ENCODE assay signal across 8 cellular contexts in the genomic region with DNA sequence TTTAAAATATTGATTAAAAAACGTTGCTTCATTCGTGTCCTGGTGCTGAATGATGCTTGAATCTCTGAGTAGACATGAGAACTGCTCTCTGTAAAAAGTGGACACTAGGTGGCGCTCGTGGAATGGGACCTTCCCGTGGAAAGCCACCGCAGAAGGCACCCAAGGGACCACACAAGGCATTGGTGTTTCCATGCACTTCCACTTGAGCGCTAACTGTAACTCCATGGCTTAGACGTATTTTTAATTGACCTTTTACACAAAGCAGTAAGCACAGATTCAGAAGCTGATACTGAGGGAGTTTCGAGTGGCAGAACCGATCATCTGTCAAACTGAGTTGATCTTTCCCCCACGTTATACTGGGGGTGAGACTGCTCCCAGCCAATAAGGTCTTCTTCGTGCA.
A peak's percentile ranks its signal among the peaks of the same experiment; 100 is the strongest.
DNase-seq lines count a peak whose midpoint lies in the region; ATAC-seq and TF ChIP-seq lines count a peak whose summit lies in the region.

No MANE protein-coding gene starts in this region.

- H3K27ac Mint-ChIP-seq in activated CD4-positive, alpha-beta T cell treated with anti-CD3 and anti-CD28 coated beads, Interleukin-2, amount 10 ng/mL, durations not matched to agents 24 days and 14 days = peak overlapping the region; percentile 39

- no peak overlapping the region for H3K4me3 Mint-ChIP-seq in activated CD4-positive, alpha-beta T cell treated with anti-CD3 and anti-CD28 coated beads, Interleukin-2, amount 10 ng/mL, durations not matched to agents 24 days and 14 days

- intact Hi-C loops in activated CD4-positive, alpha-beta T cell treated with anti-CD3 and anti-CD28 coated beads, Interleukin-2, amount 10 ng/mL, durations not matched to agents 24 days and 14 days (cut with micrococcal nuclease) = loop anchor here (1.0 to 10.0 kb wide), 2 partner anchors 132 to 381 kb away; a partner anchor contains a TSS
- intact Hi-C loops in colonic mucosa (cut with DNase I) (loop anchor here (5.0 kb wide), 1 partner anchor 159 kb away; no protein-coding TSS in a partner anchor), lower lobe of right lung (cut with DNase I) (no loop called here)

- H3K9me3 Mint-ChIP-seq in activated CD4-positive, alpha-beta T cell treated with anti-CD3 and anti-CD28 coated beads, Interleukin-2, amount 10 ng/mL, durations not matched to agents 24 days and 14 days = no peaks in the 10 kb centered on the region

- no peak overlapping the region for H3K27ac ChIP-seq in colonic mucosa
- no peak overlapping the region for H3K27ac ChIP-seq in lower lobe of right lung

- no peaks in the 10 kb centered on the region for H3K27me3 Mint-ChIP-seq in activated CD4-positive, alpha-beta T cell treated with anti-CD3 and anti-CD28 coated beads, Interleukin-2, amount 10 ng/mL, durations not matched to agents 24 days and 14 days

- H3K4me1 ChIP-seq in colonic mucosa (no peaks in the 10 kb centered on the region), lower lobe of right lung (peaks cover 5% of the 10 kb centered on the region)

- ATAC-seq in GM18867 (IDR thresholded peaks at IDR 0.05; ENCODE audit: unreplicated experiment) (peak; percentile 66), HG03280 (IDR thresholded peaks at IDR 0.05; ENCODE audit: unreplicated experiment) (peak; percentile 72), lower lobe of right lung (peak; percentile 84 to 87)

- H3K36me3 ChIP-seq in colonic mucosa = no peaks in the 10 kb centered on the region
- H3K36me3 ChIP-seq in lower lobe of right lung = peaks cover 30% of the 10 kb centered on the region

- TF ChIP-seq CTCF in colonic mucosa (IDR thresholded peaks at IDR 0.05) (peak; percentile 86), lower lobe of right lung (IDR thresholded peaks at IDR 0.05) (peak; percentile 85)

- no peak overlapping the region for H3K9ac ChIP-seq in colonic mucosa (ENCODE audit: low read depth in 2 of 2, low read length in 2 of 2)

- peak; percentile 76 for DNase-seq in AG08396 (ENCODE audit: low spot score)
- DNase-seq in NCI-H526 (lab: John Stamatoyannopoulos, UW) = peak; percentile 48 to 92
- DNase-seq in activated CD4-positive, alpha-beta T cell treated with anti-CD3 and anti-CD28 coated beads, Interleukin-2, amount 10 ng/mL, durations not matched to agents 24 days and 14 days = peak; percentile 94
- DNase-seq in colonic mucosa = peak; percentile 90
- DNase-seq in lower lobe of right lung = peak; percentile 77
- peak; percentile 71 to 76 for DNase-seq in stimulated activated CD8-positive, alpha-beta memory T cell treated with anti-CD3 and anti-CD28 coated beads, Interleukin-2, amount 100 ng/mL, for 1 hour (ENCODE audit: low read depth in 2 of 2)

- peaks cover 82% of the 10 kb centered on the region for H3K36me3 Mint-ChIP-seq in activated CD4-positive, alpha-beta T cell treated with anti-CD3 and anti-CD28 coated beads, Interleukin-2, amount 10 ng/mL, durations not matched to agents 24 days and 14 days (ENCODE audit: low read depth)

- peaks cover 74% of the 10 kb centered on the region for H3K4me1 Mint-ChIP-seq in activated CD4-positive, alpha-beta T cell treated with anti-CD3 and anti-CD28 coated beads, Interleukin-2, amount 10 ng/mL, durations not matched to agents 24 days and 14 days

- H3K4me3 ChIP-seq in colonic mucosa = no peak overlapping the region
- no peak overlapping the region for H3K4me3 ChIP-seq in lower lobe of right lung

- no peaks in the 10 kb centered on the region for H3K27me3 ChIP-seq in colonic mucosa
- no peaks in the 10 kb centered on the region for H3K27me3 ChIP-seq in lower lobe of right lung (ENCODE audit: low read depth)

- H3K9me3 ChIP-seq in colonic mucosa (no peaks in the 10 kb centered on the region), lower lobe of right lung (no peaks in the 10 kb centered on the region)
